In genomic region chr2:218079943-218080913, GRCh38 we compare ENCODE assay signal across 1 cellular context.
TF ChIP-seq lines count a peak whose summit lies in the region.

No MANE protein-coding gene starts in this region.

TF ChIP-seq in HepG2, 621 proteins besides CTCF, POLR2A, EP300 and RAD21 (continues in another document):
- TF ChIP-seq RFX1 (IDR thresholded peaks at IDR 0.05) (no peak), ONECUT2 (CRISPR knock-in tag; IDR thresholded peaks at IDR 0.05) (no peak), PRDM15 (CRISPR knock-in tag; IDR thresholded peaks at IDR 0.05) (no peak), ZMAT5 (CRISPR knock-in tag; IDR thresholded peaks at IDR 0.05; ENCODE audit: borderline replicate concordance, low read depth) (no peak), KAT7 (CRISPR knock-in tag; IDR thresholded peaks at IDR 0.05; ENCODE audit: borderline replicate concordance) (no peak), POLR2AphosphoS5 (IDR thresholded peaks at IDR 0.05; ENCODE audit: low read depth, low read length) (no peak), HOMEZ (CRISPR knock-in tag; IDR thresholded peaks at IDR 0.05; ENCODE audit: low read depth) (peak; percentile 45; the same call in 1 of the 2 replicates), XRCC5 (optimal IDR thresholded peaks at IDR 0.05; ENCODE audit: low read length) (no peak), CBX5 (CRISPR knock-in tag; IDR thresholded peaks at IDR 0.05; ENCODE audit: borderline replicate concordance) (no peak), BRD4 (CRISPR knock-in tag; IDR thresholded peaks at IDR 0.05) (no peak), ZNF878 (CRISPR knock-in tag; IDR thresholded peaks at IDR 0.05) (no peak), ZSCAN21 (CRISPR knock-in tag; IDR thresholded peaks at IDR 0.05; ENCODE audit: borderline replicate concordance) (0 out of 2 replicates have a peak, but pooled peaks have one; percentile 18), RFX3 (CRISPR knock-in tag; IDR thresholded peaks at IDR 0.05) (no peak), ZNF713 (CRISPR knock-in tag; IDR thresholded peaks at IDR 0.05) (no peak), HNF4A (CRISPR knock-in tag; IDR thresholded peaks at IDR 0.05) (peak; percentile 21; the same call in 1 of the 2 replicates), ZHX1 (CRISPR knock-in tag; IDR thresholded peaks at IDR 0.05; ENCODE audit: low read depth) (no peak), NONO (IDR thresholded peaks at IDR 0.05) (no peak), NONO (CRISPR knock-in tag; conservative IDR thresholded peaks at IDR 0.05) (no peak), CSRNP1 (CRISPR knock-in tag; IDR thresholded peaks at IDR 0.05) (no peak), ZNF263 (CRISPR knock-in tag; IDR thresholded peaks at IDR 0.05) (no peak), CEBPB (IDR thresholded peaks at IDR 0.05; ENCODE audit: borderline replicate concordance, low read depth, low read length) (no peak), ZNF230 (CRISPR knock-in tag; IDR thresholded peaks at IDR 0.05) (no peak), TEAD3 (CRISPR knock-in tag; optimal IDR thresholded peaks at IDR 0.05; ENCODE audit: borderline replicate concordance) (peak; percentile 50), RNF2 (conservative IDR thresholded peaks at IDR 0.05; ENCODE audit: low read depth) (no peak), NFRKB (IDR thresholded peaks at IDR 0.05) (no peak), TBX3 (IDR thresholded peaks at IDR 0.05; ENCODE audit: borderline replicate concordance) (0 out of 2 replicates have a peak, but pooled peaks have one; percentile 27), ZNF17 (CRISPR knock-in tag; IDR thresholded peaks at IDR 0.05) (no peak), DR1 (CRISPR knock-in tag; IDR thresholded peaks at IDR 0.05) (no peak), NKX3-1 (CRISPR knock-in tag; IDR thresholded peaks at IDR 0.05) (no peak)
- TF ChIP-seq, protein P1, sequence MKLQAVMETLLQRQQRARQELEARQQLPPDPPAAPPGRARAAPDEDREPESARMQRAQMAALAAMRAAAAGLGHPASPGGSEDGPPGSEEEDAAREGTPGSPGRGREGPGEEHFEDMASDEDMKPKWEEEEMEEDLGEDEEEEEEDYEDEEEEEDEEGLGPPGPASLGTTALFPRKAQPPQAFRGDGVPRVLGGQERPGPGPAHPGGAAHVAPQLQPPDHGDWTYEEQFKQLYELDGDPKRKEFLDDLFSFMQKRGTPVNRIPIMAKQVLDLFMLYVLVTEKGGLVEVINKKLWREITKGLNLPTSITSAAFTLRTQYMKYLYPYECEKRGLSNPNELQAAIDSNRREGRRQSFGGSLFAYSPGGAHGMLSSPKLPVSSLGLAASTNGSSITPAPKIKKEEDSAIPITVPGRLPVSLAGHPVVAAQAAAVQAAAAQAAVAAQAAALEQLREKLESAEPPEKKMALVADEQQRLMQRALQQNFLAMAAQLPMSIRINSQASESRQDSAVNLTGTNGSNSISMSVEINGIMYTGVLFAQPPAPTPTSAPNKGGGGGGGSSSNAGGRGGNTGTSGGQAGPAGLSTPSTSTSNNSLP (IDR thresholded peaks at IDR 0.05; ENCODE audit: low read depth, low read length) = no peak
- TF ChIP-seq, protein P2, sequence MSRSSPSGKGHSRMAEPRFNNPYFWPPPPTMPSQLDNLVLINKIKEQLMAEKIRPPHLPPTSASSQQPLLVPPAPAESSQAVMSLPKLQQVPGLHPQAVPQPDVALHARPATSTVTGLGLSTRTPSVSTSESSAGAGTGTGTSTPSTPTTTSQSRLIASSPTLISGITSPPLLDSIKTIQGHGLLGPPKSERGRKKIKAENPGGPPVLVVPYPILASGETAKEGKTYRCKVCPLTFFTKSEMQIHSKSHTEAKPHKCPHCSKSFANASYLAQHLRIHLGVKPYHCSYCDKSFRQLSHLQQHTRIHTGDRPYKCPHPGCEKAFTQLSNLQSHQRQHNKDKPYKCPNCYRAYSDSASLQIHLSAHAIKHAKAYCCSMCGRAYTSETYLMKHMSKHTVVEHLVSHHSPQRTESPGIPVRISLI (CRISPR knock-in tag; IDR thresholded peaks at IDR 0.05; ENCODE audit: borderline replicate concordance) = no peak
- TF ChIP-seq, protein P3, sequence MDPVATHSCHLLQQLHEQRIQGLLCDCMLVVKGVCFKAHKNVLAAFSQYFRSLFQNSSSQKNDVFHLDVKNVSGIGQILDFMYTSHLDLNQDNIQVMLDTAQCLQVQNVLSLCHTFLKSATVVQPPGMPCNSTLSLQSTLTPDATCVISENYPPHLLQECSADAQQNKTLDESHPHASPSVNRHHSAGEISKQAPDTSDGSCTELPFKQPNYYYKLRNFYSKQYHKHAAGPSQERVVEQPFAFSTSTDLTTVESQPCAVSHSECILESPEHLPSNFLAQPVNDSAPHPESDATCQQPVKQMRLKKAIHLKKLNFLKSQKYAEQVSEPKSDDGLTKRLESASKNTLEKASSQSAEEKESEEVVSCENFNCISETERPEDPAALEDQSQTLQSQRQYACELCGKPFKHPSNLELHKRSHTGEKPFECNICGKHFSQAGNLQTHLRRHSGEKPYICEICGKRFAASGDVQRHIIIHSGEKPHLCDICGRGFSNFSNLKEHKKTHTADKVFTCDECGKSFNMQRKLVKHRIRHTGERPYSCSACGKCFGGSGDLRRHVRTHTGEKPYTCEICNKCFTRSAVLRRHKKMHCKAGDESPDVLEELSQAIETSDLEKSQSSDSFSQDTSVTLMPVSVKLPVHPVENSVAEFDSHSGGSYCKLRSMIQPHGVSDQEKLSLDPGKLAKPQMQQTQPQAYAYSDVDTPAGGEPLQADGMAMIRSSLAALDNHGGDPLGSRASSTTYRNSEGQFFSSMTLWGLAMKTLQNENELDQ (CRISPR knock-in tag; IDR thresholded peaks at IDR 0.05; ENCODE audit: borderline replicate concordance) = no peak
- TF ChIP-seq, protein P4, sequence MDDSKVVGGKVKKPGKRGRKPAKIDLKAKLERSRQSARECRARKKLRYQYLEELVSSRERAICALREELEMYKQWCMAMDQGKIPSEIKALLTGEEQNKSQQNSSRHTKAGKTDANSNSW (CRISPR knock-in tag; IDR thresholded peaks at IDR 0.05; ENCODE audit: borderline replicate concordance) = no peak
- TF ChIP-seq, protein P5, sequence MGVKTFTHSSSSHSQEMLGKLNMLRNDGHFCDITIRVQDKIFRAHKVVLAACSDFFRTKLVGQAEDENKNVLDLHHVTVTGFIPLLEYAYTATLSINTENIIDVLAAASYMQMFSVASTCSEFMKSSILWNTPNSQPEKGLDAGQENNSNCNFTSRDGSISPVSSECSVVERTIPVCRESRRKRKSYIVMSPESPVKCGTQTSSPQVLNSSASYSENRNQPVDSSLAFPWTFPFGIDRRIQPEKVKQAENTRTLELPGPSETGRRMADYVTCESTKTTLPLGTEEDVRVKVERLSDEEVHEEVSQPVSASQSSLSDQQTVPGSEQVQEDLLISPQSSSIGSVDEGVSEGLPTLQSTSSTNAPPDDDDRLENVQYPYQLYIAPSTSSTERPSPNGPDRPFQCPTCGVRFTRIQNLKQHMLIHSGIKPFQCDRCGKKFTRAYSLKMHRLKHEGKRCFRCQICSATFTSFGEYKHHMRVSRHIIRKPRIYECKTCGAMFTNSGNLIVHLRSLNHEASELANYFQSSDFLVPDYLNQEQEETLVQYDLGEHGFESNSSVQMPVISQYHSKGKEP (CRISPR knock-in tag; IDR thresholded peaks at IDR 0.05) = no peak
- TF ChIP-seq, protein P6, sequence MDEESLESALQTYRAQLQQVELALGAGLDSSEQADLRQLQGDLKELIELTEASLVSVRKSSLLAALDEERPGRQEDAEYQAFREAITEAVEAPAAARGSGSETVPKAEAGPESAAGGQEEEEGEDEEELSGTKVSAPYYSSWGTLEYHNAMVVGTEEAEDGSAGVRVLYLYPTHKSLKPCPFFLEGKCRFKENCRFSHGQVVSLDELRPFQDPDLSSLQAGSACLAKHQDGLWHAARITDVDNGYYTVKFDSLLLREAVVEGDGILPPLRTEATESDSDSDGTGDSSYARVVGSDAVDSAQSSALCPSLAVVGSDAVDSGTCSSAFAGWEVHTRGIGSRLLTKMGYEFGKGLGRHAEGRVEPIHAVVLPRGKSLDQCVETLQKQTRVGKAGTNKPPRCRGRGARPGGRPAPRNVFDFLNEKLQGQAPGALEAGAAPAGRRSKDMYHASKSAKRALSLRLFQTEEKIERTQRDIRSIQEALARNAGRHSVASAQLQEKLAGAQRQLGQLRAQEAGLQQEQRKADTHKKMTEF (CRISPR knock-in tag; IDR thresholded peaks at IDR 0.05) = no peak
- TF ChIP-seq, protein P7, sequence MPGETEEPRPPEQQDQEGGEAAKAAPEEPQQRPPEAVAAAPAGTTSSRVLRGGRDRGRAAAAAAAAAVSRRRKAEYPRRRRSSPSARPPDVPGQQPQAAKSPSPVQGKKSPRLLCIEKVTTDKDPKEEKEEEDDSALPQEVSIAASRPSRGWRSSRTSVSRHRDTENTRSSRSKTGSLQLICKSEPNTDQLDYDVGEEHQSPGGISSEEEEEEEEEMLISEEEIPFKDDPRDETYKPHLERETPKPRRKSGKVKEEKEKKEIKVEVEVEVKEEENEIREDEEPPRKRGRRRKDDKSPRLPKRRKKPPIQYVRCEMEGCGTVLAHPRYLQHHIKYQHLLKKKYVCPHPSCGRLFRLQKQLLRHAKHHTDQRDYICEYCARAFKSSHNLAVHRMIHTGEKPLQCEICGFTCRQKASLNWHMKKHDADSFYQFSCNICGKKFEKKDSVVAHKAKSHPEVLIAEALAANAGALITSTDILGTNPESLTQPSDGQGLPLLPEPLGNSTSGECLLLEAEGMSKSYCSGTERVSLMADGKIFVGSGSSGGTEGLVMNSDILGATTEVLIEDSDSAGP (CRISPR knock-in tag; IDR thresholded peaks at IDR 0.05; ENCODE audit: borderline replicate concordance) = no peak
